ENCODE assay signal across 22 cellular contexts in the genomic region with DNA sequence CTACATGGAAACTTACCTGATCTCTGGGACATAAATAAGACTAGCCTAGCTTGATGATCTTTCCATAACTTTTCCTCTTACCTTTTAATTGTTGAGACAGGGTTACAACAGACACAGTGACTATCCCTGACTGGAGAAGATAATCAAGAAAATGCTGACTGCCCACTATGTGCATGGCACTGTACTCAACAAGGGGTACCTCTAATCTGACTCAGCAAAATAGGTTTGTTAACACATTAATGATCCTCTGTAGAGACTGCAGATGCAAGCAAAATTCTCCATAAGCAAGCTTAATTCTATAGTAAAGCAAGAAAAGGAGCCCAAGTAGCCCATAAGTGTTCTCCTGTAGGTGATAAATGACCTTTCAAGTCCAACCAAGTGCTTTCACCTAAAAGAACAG. TPM values are rescaled to one million over a fixed set of nuclear protein-coding genes. Genes with fewer than 3 reads are reported as not detected.
DNase-seq lines count a peak whose midpoint lies in the region; ATAC-seq, FAIRE-seq and TF ChIP-seq lines count a peak whose summit lies in the region.
"Had no signal": no experiment of that assay in that cellular context is flagged by ENCODE, and none has a peak within 500 bp of the region (broad histone marks: within the 10 kb centered on the region; RNA-seq: fewer than 3 reads in every experiment).

No MANE protein-coding gene starts in this region.

- CTCF ChIA-PET in HepG2 (lab: Yijun Ruan, JAX; ENCODE audit: low intra/inter-chr PET ratio, low total read pairs): no interaction called here

- TF ChIP-seq RAD21 in HepG2 (CRISPR knock-in tag; IDR thresholded peaks at IDR 0.05): no peak

- no peak overlapping the region for H3K9ac ChIP-seq in HepG2 (ENCODE audit: insufficient read depth, low read depth, low read length)

- H3K4me3 ChIP-seq in HepG2 (replicated peaks in 1 of 3; ENCODE audit: insufficient read depth in 1 of 3, low read depth in 2 of 3, low read length in 3 of 3) (no peak overlapping the region), right lobe of liver (no peak overlapping the region)

- no peaks in the 10 kb centered on the region for H3K79me2 ChIP-seq in HepG2 (ENCODE audit: insufficient read depth, low read length)

- H3K4me3 Mint-ChIP-seq in activated T-cell treated with anti-CD3 and anti-CD28 coated beads, Interleukin-2, amount 50 U/mL, for 4 hours: no peak overlapping the region
- H3K4me3 Mint-ChIP-seq: B cell; CD4-positive, alpha-beta T cell; HFFc6 had no signal

- H3K27me3 Mint-ChIP-seq in activated T-cell treated with anti-CD3 and anti-CD28 coated beads, Interleukin-2, amount 50 U/mL, for 4 hours (ENCODE audit: low read depth): peaks cover 6% of the 10 kb centered on the region
- H3K27me3 Mint-ChIP-seq: CD4-positive, alpha-beta T cell had no signal

- TF ChIP-seq CTCF in HepG2 (CRISPR knock-in tag; IDR thresholded peaks at IDR 0.05) (no peak), right lobe of liver (IDR thresholded peaks at IDR 0.05) (no peak)

- no peaks in the 10 kb centered on the region for H3K9me3 Mint-ChIP-seq in activated T-cell treated with anti-CD3 and anti-CD28 coated beads, Interleukin-2, amount 50 U/mL, for 4 hours
- H3K9me3 Mint-ChIP-seq: CD4-positive, alpha-beta T cell; HFFc6 had no signal

- H3K9me3 ChIP-seq in HepG2 (ENCODE audit: low read length): no peaks in the 10 kb centered on the region
- H3K9me3 ChIP-seq in right lobe of liver: no peaks in the 10 kb centered on the region

- H3K36me3 ChIP-seq in HepG2 (replicated peaks in 1 of 2; ENCODE audit: control insufficient read depth in 1 of 2, insufficient read depth in 2 of 2, low read length in 2 of 2): no peaks in the 10 kb centered on the region
- no peaks in the 10 kb centered on the region for H3K36me3 ChIP-seq in right lobe of liver

- intact Hi-C loops in HepG2 (cut with micrococcal nuclease; ENCODE audit: unreplicated experiment) (no loop called here), right lobe of liver (cut with DNase I) (no loop called here)

- no peak for TF ChIP-seq EP300 in HepG2 (IDR thresholded peaks at IDR 0.05; ENCODE audit: low read depth in 2 of 2, low read length in 2 of 2)
- TF ChIP-seq EP300 in HepG2 (CRISPR knock-in tag; IDR thresholded peaks at IDR 0.05; ENCODE audit: borderline replicate concordance): no peak

- no peaks in the 10 kb centered on the region for H4K20me1 ChIP-seq in HepG2 (ENCODE audit: insufficient read depth, low read length)

- in situ Hi-C loops in HepG2 (cut with HindIII; ENCODE audit: extremely low pct_ligation_motif_present, low pct_unique_long_range_greater_than_20kb): no loop called here

- no peak overlapping the region for H3K4me2 ChIP-seq in HepG2 (ENCODE audit: low read depth, low read length)

- no peaks in the 10 kb centered on the region for H3K4me1 ChIP-seq in HepG2 (ENCODE audit: insufficient read depth, low read length)
- H3K4me1 ChIP-seq in right lobe of liver: no peaks in the 10 kb centered on the region

- ATAC-seq in HepG2: no peak
- no peak for ATAC-seq in right lobe of liver
- ATAC-seq in activated T-cell treated with anti-CD3 and anti-CD28 coated beads, Interleukin-2, amount 50 U/mL, for 4 hours: no peak

- TF ChIP-seq POLR2A in HepG2 (IDR thresholded peaks at IDR 0.05; ENCODE audit: insufficient read depth in 1 of 2, low read depth in 2 of 2, low read length in 2 of 2): no peak
- TF ChIP-seq POLR2A in right lobe of liver (IDR thresholded peaks at IDR 0.05): no peak

- FAIRE-seq in HepG2 (lab: Jason Lieb, UNC) (no peak), islet of Langerhans (lab: Jason Lieb, UNC) (peak; percentile 74)
- FAIRE-seq: G401.6, GM12891 had no signal

- peak in 2 of 3 experiments; percentile 1 to 44 for DNase-seq in NCI-H1417 (lab: John Stamatoyannopoulos, UW)
- DNase-seq in NCI-H1417 treated with DMSO at 0.1 percent for 48 hours (lab: John Stamatoyannopoulos, UW): no peak
- no peak for DNase-seq in HepG2 (ENCODE audit: low spot score)
- DNase-seq in right lobe of liver: no peak
- DNase-seq in NCI-H69 (lab: John Stamatoyannopoulos, UW): peak; percentile 3
- DNase-seq in activated T-cell treated with anti-CD3 and anti-CD28 coated beads, Interleukin-2, amount 50 U/mL, for 4 hours: no peak
- no peak for DNase-seq in AG08396 (ENCODE audit: low spot score)
- DNase-seq: 8988T; ACHN; C1 segment of cervical spinal cord; Calu3; CD4-positive, alpha-beta T cell; DMS 273 treated with DMSO at 0.1 percent for 48 hours; DMS79 treated with DMSO at 0.1 percent for 48 hours; EL; HCEC 1CT; HFFc6 had no signal

- POLR2A ChIA-PET in HepG2 (lab: Yijun Ruan, JAX): no interaction called here

- H3K27me3 ChIP-seq in HepG2 (ENCODE audit: control insufficient read depth in 1 of 2, insufficient read depth in 2 of 2, low read length in 2 of 2) (no peaks in the 10 kb centered on the region), right lobe of liver (no peaks in the 10 kb centered on the region)

- H3K36me3 Mint-ChIP-seq in activated T-cell treated with anti-CD3 and anti-CD28 coated beads, Interleukin-2, amount 50 U/mL, for 4 hours (ENCODE audit: insufficient read depth): no peaks in the 10 kb centered on the region

- H3K27ac ChIP-seq in HepG2 (ENCODE audit: extremely low read length, insufficient read depth, low read length): no peak overlapping the region
- no peak overlapping the region for H3K27ac ChIP-seq in right lobe of liver
- H3K27ac ChIP-seq: HL-60 had no signal

- BruUV-seq in HepG2 (replicated peaks; lab: Mats Ljungman, UMichigan): no TSS peak

- H2AFZ ChIP-seq in HepG2 (ENCODE audit: low read length): no peak overlapping the region

- no peaks in the 10 kb centered on the region for H3K4me1 Mint-ChIP-seq in activated T-cell treated with anti-CD3 and anti-CD28 coated beads, Interleukin-2, amount 50 U/mL, for 4 hours (ENCODE audit: low read depth)
- H3K4me1 Mint-ChIP-seq: B cell had no signal

TF ChIP-seq in HepG2, 621 proteins besides CTCF, POLR2A, EP300 and RAD21 (continues in another document):
- TF ChIP-seq MAFF (IDR thresholded peaks at IDR 0.05; ENCODE audit: low read depth, low read length): peak; percentile 97
- TF ChIP-seq, protein P1, sequence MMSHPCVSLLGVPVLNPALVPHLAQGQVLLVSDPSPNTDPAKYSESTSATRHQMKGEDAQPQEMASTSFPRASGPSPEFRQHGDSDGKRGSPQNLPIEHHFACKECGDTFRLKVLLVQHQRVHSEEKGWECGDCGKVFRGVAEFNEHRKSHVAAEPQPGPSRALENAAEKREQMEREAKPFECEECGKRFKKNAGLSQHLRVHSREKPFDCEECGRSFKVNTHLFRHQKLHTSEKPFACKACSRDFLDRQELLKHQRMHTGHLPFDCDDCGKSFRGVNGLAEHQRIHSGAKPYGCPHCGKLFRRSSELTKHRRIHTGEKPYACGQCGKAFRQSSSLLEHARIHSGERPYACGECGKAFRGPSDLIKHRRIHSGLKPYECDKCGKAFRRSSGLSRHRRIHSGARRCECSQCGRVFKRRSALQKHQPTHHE (CRISPR knock-in tag; IDR thresholded peaks at IDR 0.05; ENCODE audit: borderline replicate concordance): no peak
- peak; percentile 96 to 97 for TF ChIP-seq MAFK (conservative IDR thresholded peaks at IDR 0.05 in 1 of 2, IDR thresholded peaks at IDR 0.05 in 1 of 2; ENCODE audit: low read length in 2 of 2)
- no peak for TF ChIP-seq NFIC (IDR thresholded peaks at IDR 0.05; ENCODE audit: low read length)
- TF ChIP-seq NRL (CRISPR knock-in tag; IDR thresholded peaks at IDR 0.05; ENCODE audit: borderline replicate concordance): no peak
- TF ChIP-seq SOX6 (IDR thresholded peaks at IDR 0.05): no peak
- no peak for TF ChIP-seq SOX6 (CRISPR knock-in tag; IDR thresholded peaks at IDR 0.05)
- TF ChIP-seq GZF1 (CRISPR knock-in tag; IDR thresholded peaks at IDR 0.05): no peak
- TF ChIP-seq MED1 (CRISPR knock-in tag; IDR thresholded peaks at IDR 0.05): no peak
- no peak for TF ChIP-seq SALL1 (CRISPR knock-in tag; IDR thresholded peaks at IDR 0.05)
- no peak for TF ChIP-seq TCF12 (IDR thresholded peaks at IDR 0.05)
- TF ChIP-seq TCF12 (CRISPR knock-in tag; IDR thresholded peaks at IDR 0.05): no peak
- no peak for TF ChIP-seq SP1 (IDR thresholded peaks at IDR 0.05)
- TF ChIP-seq SP1 (CRISPR knock-in tag; IDR thresholded peaks at IDR 0.05): no peak

RNA-seq across cellular contexts. Expression of gene ACVR1C, which starts 25.5 kb away (rescaled TPM):
- total RNA-seq in HepG2 (2016; rRNA removed; fragmentation: Illumina TruSeq; extraction: Trizol) (0.59 and 1.0 TPM in 2 replicates), right lobe of liver (1 to 10 TPM in 5 of 6 experiments, under 1 TPM in 1; 0.37 to 3.9 (median 1.9) TPM)
- 0.18 and 0.20 TPM in 2 replicates for total RNA-seq in HepG2 (2016; cell fraction: cytosol; rRNA removed; fragmentation: Illumina TruSeq; extraction: Trizol; ENCODE audit: low read depth)
- total RNA-seq in HepG2 (2016; cell fraction: insoluble cytoplasmic fraction; rRNA removed; fragmentation: Illumina TruSeq; extraction: Trizol): 0.33 and 0.61 TPM in 2 replicates
- total RNA-seq in HepG2 (2016; cell fraction: membrane; rRNA removed; fragmentation: Illumina TruSeq; extraction: Trizol): 0.21 and 0.25 TPM in 2 replicates
- total RNA-seq in HepG2 (2016; cell fraction: nucleus; rRNA removed; fragmentation: Illumina TruSeq; extraction: Trizol): 0.31 and 0.47 TPM in 2 replicates
- polyA plus RNA-seq in HepG2 (2011; rRNA removed): 0.05 TPM in 2 replicates
- 0.01 and 0.08 TPM in 2 replicates for polyA plus RNA-seq in HepG2 (2011; cell fraction: cytosol; rRNA removed)
- 0.08 and 0.10 TPM in 2 replicates for polyA plus RNA-seq in HepG2 (2011; cell fraction: nucleus; rRNA removed)
- polyA plus RNA-seq in HepG2 (2012): 0.08 TPM in 1 of 2 replicates, not detected in the other
- polyA plus RNA-seq in HepG2 (2016; cell fraction: cytosol; fragmentation: Illumina TruSeq; extraction: Trizol; ENCODE audit: low read depth): not detected in 2 replicates
- 0.23 and 0.25 TPM in 2 replicates for polyA plus RNA-seq in HepG2 (2016; cell fraction: insoluble cytoplasmic fraction; fragmentation: Illumina TruSeq; extraction: Trizol; ENCODE audit: low read depth)
- 0.02 and 0.08 TPM in 2 replicates for polyA plus RNA-seq in HepG2 (2016; cell fraction: membrane; fragmentation: Illumina TruSeq; extraction: Trizol; ENCODE audit: low read depth)
- 0.40 and 0.56 TPM in 2 replicates for polyA plus RNA-seq in HepG2 (2016; cell fraction: nucleus; fragmentation: Illumina TruSeq; extraction: Trizol; ENCODE audit: insufficient read depth, low read depth)
- not detected in 2 replicates for polyA minus RNA-seq in HepG2 (2011; rRNA and poly(A)+ RNA removed; ENCODE audit: low replicate concordance)
- 0.09 TPM in 1 of 2 replicates, not detected in the other for polyA minus RNA-seq in HepG2 (2011; cell fraction: cytosol; rRNA and poly(A)+ RNA removed)
- 0.13 and 0.50 TPM in 2 replicates for polyA minus RNA-seq in HepG2 (2011; cell fraction: nucleus; rRNA and poly(A)+ RNA removed)
- under 1 TPM; 0.47 to 0.73 (median 0.49) TPM for total RNA-seq in activated T-cell treated with anti-CD3 and anti-CD28 coated beads, Interleukin-2, amount 50 U/mL, for 4 hours

Comparison
In these comparisons a context has a peak if more than half of its experiments do, and no peak if none do; other contexts are left out.
1. DNase-seq: peak in NCI-H1417 (2 of 3) and NCI-H69 (single experiment); none in NCI-H1417 treated with DMSO at 0.1 percent for 48 hours (single experiment), HepG2 (single experiment), right lobe of liver (0 of 3), activated T-cell treated with anti-CD3 and anti-CD28 coated beads, Interleukin-2, amount 50 U/mL, for 4 hours (single experiment) and AG08396 (single experiment).